20 cellular contexts compared by ENCODE assay signal in the genomic region with DNA sequence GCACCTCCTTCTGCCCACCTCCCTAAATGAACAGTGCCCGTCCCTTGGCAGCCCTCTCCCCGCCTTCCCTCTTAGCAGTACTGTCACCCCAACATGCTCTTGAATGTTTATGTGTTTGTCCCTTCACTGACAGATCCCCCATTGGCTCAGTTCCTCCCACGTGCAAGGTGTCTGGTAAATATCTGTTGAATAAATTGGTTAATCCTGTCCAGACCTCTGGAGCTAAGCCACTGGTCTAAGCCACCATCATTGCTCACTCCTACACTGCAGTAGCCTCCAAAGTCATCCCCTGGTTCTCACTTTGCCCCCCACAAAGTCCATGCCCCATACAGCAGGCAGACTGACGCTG.
"Had no signal": no experiment of that assay in that cellular context is flagged by ENCODE, and none has a peak within 500 bp of the region (broad histone marks: within the 10 kb centered on the region; RNA-seq: fewer than 3 reads in every experiment).

No MANE protein-coding gene starts in this region.

- H3K36me3 Mint-ChIP-seq: mesothelial cell of epicardium, neural progenitor cell had no signal

- H3K9me3 Mint-ChIP-seq: effector memory CD8-positive, alpha-beta T cell; mesothelial cell of epicardium; neural progenitor cell had no signal

- DNase-seq: effector memory CD8-positive, alpha-beta T cell; kidney; left lung; naive thymus-derived CD4-positive, alpha-beta T cell; right lobe of liver; stimulated activated CD4-positive, alpha-beta T cell treated with anti-CD3 and anti-CD28 coated beads, Interleukin-15, amount 100 ng/mL, for 24 hours; stimulated activated CD4-positive, alpha-beta T cell treated with anti-CD3 and anti-CD28 coated beads, Interleukin-2, amount 100 ng/mL, for 48 hours; stimulated activated naive B cell treated with anti-CD40 and anti-IgM and Interleukin-4, amounts not matched to agents 10 μg/mL and 1 μg/mL and 100 μg/mL, for 72 hours; upper lobe of left lung had no signal

- H3K4me3 Mint-ChIP-seq: effector memory CD8-positive, alpha-beta T cell; mesothelial cell of epicardium; naive thymus-derived CD4-positive, alpha-beta T cell; nephron; neural progenitor cell; stimulated activated naive B cell treated with anti-CD40 and anti-IgM and Interleukin-4, amounts not matched to agents 10 μg/mL and 1 μg/mL and 100 μg/mL, for 72 hours; stimulated activated naive CD8-positive, alpha-beta T cell treated with anti-CD3 and anti-CD28 coated beads, Interleukin-15, Interleukin-2, amounts not matched to agents 100 ng/mL and 50 ng/mL, for 24 hours had no signal

- H3K9me3 ChIP-seq: right lobe of liver had no signal

- H3K36me3 ChIP-seq: heart left ventricle, left lung, neural progenitor cell, right lobe of liver, thoracic aorta, tibial nerve, upper lobe of left lung had no signal

- H3K4me1 ChIP-seq: left lung, neural progenitor cell, parathyroid adenoma, right lobe of liver, tibial nerve, upper lobe of left lung had no signal

- H3K4me1 Mint-ChIP-seq: mesothelial cell of epicardium, nephron, neural progenitor cell had no signal

- H3K79me2 ChIP-seq: hepatocyte, parathyroid adenoma had no signal

- H3K4me2 ChIP-seq: hepatocyte, neural progenitor cell had no signal

- H3K4me3 ChIP-seq: coronary artery, heart left ventricle, hepatocyte, left lung, neural progenitor cell, right lobe of liver, thoracic aorta, tibial nerve, upper lobe of left lung had no signal

- H3K27me3 ChIP-seq: upper lobe of left lung had no signal

- H3K27ac ChIP-seq: coronary artery, heart left ventricle, hepatocyte, left lung, neural progenitor cell, parathyroid adenoma, right lobe of liver, thoracic aorta, tibial nerve, upper lobe of left lung had no signal

- ATAC-seq: effector memory CD8-positive, alpha-beta T cell; left lung; naive thymus-derived CD4-positive, alpha-beta T cell; stimulated activated naive B cell treated with anti-CD40 and anti-IgM and Interleukin-4, amounts not matched to agents 10 μg/mL and 1 μg/mL and 100 μg/mL, for 72 hours had no signal

- H2AFZ ChIP-seq: hepatocyte, neural progenitor cell, parathyroid adenoma had no signal

- H3K27ac Mint-ChIP-seq: effector memory CD8-positive, alpha-beta T cell; mesothelial cell of epicardium; naive thymus-derived CD4-positive, alpha-beta T cell; nephron; neural progenitor cell; progenitor cell of endocrine pancreas; stimulated activated naive B cell treated with anti-CD40 and anti-IgM and Interleukin-4, amounts not matched to agents 10 μg/mL and 1 μg/mL and 100 μg/mL, for 72 hours; stimulated activated naive CD8-positive, alpha-beta T cell treated with anti-CD3 and anti-CD28 coated beads, Interleukin-15, Interleukin-2, amounts not matched to agents 100 ng/mL and 50 ng/mL, for 24 hours had no signal

- H3K9ac ChIP-seq: neural progenitor cell, parathyroid adenoma had no signal
